In genomic region chr2:25673170-25674002, GRCh38 we compare ENCODE assay signal across 1 cellular context.
A peak's percentile ranks its signal among the peaks of the same experiment; 100 is the strongest.
TF ChIP-seq lines count a peak whose summit lies in the region.

DTNB (minus strand) TSS chr2:25673577; CDS start chr2:25652660, 20,917 bp downstream.

TF ChIP-seq in A549, 52 proteins besides CTCF, POLR2A, EP300 and RAD21 (continued from another document):
- TF ChIP-seq, protein P1, sequence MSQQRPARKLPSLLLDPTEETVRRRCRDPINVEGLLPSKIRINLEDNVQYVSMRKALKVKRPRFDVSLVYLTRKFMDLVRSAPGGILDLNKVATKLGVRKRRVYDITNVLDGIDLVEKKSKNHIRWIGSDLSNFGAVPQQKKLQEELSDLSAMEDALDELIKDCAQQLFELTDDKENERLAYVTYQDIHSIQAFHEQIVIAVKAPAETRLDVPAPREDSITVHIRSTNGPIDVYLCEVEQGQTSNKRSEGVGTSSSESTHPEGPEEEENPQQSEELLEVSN (IDR thresholded peaks at IDR 0.05; ENCODE audit: borderline replicate concordance, low read depth): peak; percentile 96
- TF ChIP-seq SMC3 (IDR thresholded peaks at IDR 0.05) (no peak; the same call in 2 of the 3 replicates), HDAC2 (IDR thresholded peaks at IDR 0.05) (no peak), PHF8 (IDR thresholded peaks at IDR 0.05; ENCODE audit: borderline replicate concordance, low read depth) (peak; percentile 38; the same call in 1 of the 2 replicates), NPAS2 (CRISPR knock-in tag; IDR thresholded peaks at IDR 0.05; ENCODE audit: borderline replicate concordance) (no peak), MAFK (IDR thresholded peaks at IDR 0.05; ENCODE audit: partially characterized antibody) (no peak), NFE2L2 (conservative IDR thresholded peaks at IDR 0.05; ENCODE audit: low read length) (no peak), CEBPB (IDR thresholded peaks at IDR 0.05) (no peak), FOSB (CRISPR knock-in tag; IDR thresholded peaks at IDR 0.05) (no peak), ZNF302 (CRISPR knock-in tag; IDR thresholded peaks at IDR 0.05) (no peak), HOXA7 (CRISPR knock-in tag; IDR thresholded peaks at IDR 0.05) (no peak), CBX2 (IDR thresholded peaks at IDR 0.05; ENCODE audit: borderline replicate concordance, low read depth) (no peak), HOXB5 (CRISPR knock-in tag; IDR thresholded peaks at IDR 0.05) (0 out of 2 replicates have a peak, but pooled peaks have one; percentile 51), ATOH8 (CRISPR knock-in tag; IDR thresholded peaks at IDR 0.05; ENCODE audit: low read depth) (no peak; the same call in 1 of the 2 replicates), ZC3H11A (IDR thresholded peaks at IDR 0.05) (no peak), SREBF2 (IDR thresholded peaks at IDR 0.05) (no peak), RFX5 (IDR thresholded peaks at IDR 0.05) (no peak), POLR2AphosphoS2 (conservative IDR thresholded peaks at IDR 0.05; ENCODE audit: low read length) (no peak), TFCP2L1 (CRISPR knock-in tag; IDR thresholded peaks at IDR 0.05) (no peak), CHD4 (IDR thresholded peaks at IDR 0.05; ENCODE audit: borderline replicate concordance) (no peak), RARB (CRISPR knock-in tag; IDR thresholded peaks at IDR 0.05) (no peak), ZFP36 (IDR thresholded peaks at IDR 0.05; ENCODE audit: borderline replicate concordance, partially characterized antibody) (no peak), FOSL2 (IDR thresholded peaks at IDR 0.05) (no peak), FOSL2 (CRISPR knock-in tag; IDR thresholded peaks at IDR 0.05) (peak; percentile 71), MYC (IDR thresholded peaks at IDR 0.05; ENCODE audit: borderline replicate concordance, low read length) (no peak; the same call in 1 of the 2 replicates), BCL3 (IDR thresholded peaks at IDR 0.05) (peak; percentile 48; the same call in 2 of the 3 replicates), HEYL (CRISPR knock-in tag; IDR thresholded peaks at IDR 0.05) (no peak), ESRRA (IDR thresholded peaks at IDR 0.05; ENCODE audit: borderline replicate concordance, low read length) (no peak), EHF (CRISPR knock-in tag; IDR thresholded peaks at IDR 0.05) (no peak), JUN (IDR thresholded peaks at IDR 0.05) (peak in 1 of 2 experiments; percentile 64; a peak in 3 of 5 replicates), RCOR1 (IDR thresholded peaks at IDR 0.05; ENCODE audit: low read depth, low read length) (no peak), ZSCAN20 (CRISPR knock-in tag; IDR thresholded peaks at IDR 0.05) (no peak), BHLHE40 (IDR thresholded peaks at IDR 0.05; ENCODE audit: low read depth, low read length) (no peak), MAZ (IDR thresholded peaks at IDR 0.05; ENCODE audit: borderline replicate concordance, low read depth, low read length) (no peak), JUNB (IDR thresholded peaks at IDR 0.05) (peak; percentile 24; the same call in 1 of the 2 replicates), KDM5A (IDR thresholded peaks at IDR 0.05) (no peak), RNF2 (IDR thresholded peaks at IDR 0.05; ENCODE audit: borderline replicate concordance, low read depth) (peak; percentile 73; the same call in 1 of the 2 replicates), FOXS1 (CRISPR knock-in tag; IDR thresholded peaks at IDR 0.05) (no peak)
- TF ChIP-seq, protein P2, sequence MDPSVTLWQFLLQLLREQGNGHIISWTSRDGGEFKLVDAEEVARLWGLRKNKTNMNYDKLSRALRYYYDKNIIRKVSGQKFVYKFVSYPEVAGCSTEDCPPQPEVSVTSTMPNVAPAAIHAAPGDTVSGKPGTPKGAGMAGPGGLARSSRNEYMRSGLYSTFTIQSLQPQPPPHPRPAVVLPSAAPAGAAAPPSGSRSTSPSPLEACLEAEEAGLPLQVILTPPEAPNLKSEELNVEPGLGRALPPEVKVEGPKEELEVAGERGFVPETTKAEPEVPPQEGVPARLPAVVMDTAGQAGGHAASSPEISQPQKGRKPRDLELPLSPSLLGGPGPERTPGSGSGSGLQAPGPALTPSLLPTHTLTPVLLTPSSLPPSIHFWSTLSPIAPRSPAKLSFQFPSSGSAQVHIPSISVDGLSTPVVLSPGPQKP (IDR thresholded peaks at IDR 0.05; ENCODE audit: low read depth, low read length): no peak
- TF ChIP-seq, protein P3, sequence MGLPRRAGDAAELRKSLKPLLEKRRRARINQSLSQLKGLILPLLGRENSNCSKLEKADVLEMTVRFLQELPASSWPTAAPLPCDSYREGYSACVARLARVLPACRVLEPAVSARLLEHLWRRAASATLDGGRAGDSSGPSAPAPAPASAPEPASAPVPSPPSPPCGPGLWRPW (IDR thresholded peaks at IDR 0.05): no peak
- TF ChIP-seq, protein P4, sequence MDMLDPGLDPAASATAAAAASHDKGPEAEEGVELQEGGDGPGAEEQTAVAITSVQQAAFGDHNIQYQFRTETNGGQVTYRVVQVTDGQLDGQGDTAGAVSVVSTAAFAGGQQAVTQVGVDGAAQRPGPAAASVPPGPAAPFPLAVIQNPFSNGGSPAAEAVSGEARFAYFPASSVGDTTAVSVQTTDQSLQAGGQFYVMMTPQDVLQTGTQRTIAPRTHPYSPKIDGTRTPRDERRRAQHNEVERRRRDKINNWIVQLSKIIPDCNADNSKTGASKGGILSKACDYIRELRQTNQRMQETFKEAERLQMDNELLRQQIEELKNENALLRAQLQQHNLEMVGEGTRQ (IDR thresholded peaks at IDR 0.05): no peak
- TF ChIP-seq, protein P5, sequence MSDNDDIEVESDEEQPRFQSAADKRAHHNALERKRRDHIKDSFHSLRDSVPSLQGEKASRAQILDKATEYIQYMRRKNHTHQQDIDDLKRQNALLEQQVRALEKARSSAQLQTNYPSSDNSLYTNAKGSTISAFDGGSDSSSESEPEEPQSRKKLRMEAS (IDR thresholded peaks at IDR 0.05): peak; percentile 95
